In genomic region chr3:45929042-45929679, GRCh38 we compare ENCODE assay signal across 8 cellular contexts. TPM values are rescaled to one million over a fixed set of nuclear protein-coding genes. Genes with fewer than 3 reads are reported as not detected.
DNase-seq lines count a peak whose midpoint lies in the region; ATAC-seq and TF ChIP-seq lines count a peak whose summit lies in the region.

No MANE protein-coding gene starts in this region.

- ATAC-seq in naive B cell (ENCODE audit: low read depth in 2 of 2), result peak; percentile 64 to 92
- ATAC-seq in GM18873 (IDR thresholded peaks at IDR 0.05; ENCODE audit: low FRiP score, unreplicated experiment), result no peak

- peak; percentile 22 for DNase-seq in NCI-H2029 (lab: John Stamatoyannopoulos, UW)
- DNase-seq in NCI-H2029 treated with DMSO at 0.1 percent for 48 hours (lab: John Stamatoyannopoulos, UW), result no peak
- peak; percentile 68 for DNase-seq in activated CD4-positive, alpha-beta T cell treated with anti-CD3 and anti-CD28 coated beads, Interleukin-2, amount 10 ng/mL, durations not matched to agents 7 days and 5 days
- DNase-seq in effector memory CD4-positive, alpha-beta T cell, result peak; percentile 37 to 45 (median 41)
- DNase-seq in naive B cell, result peak; percentile 59
- peak; percentile 41 for DNase-seq in stomach

- no peaks in the 10 kb centered on the region for H3K27me3 Mint-ChIP-seq in activated CD4-positive, alpha-beta T cell treated with anti-CD3 and anti-CD28 coated beads, Interleukin-2, amount 10 ng/mL, durations not matched to agents 7 days and 5 days
- H3K27me3 Mint-ChIP-seq in naive B cell, result no peaks in the 10 kb centered on the region

- CTCF ChIA-PET in activated CD4-positive, alpha-beta T cell treated with anti-CD3 and anti-CD28 coated beads, Interleukin-2, amount 10 ng/mL, durations not matched to agents 7 days and 5 days (lab: Charles Lee), result interaction anchor here (0.7 to 4.5 kb wide), 13 partner anchors 10 to 269 kb away, joined by 3 to 19 read pairs (median 4); partner anchors contain the start of gene CXCR6

- no peaks in the 10 kb centered on the region for H3K9me3 Mint-ChIP-seq in activated CD4-positive, alpha-beta T cell treated with anti-CD3 and anti-CD28 coated beads, Interleukin-2, amount 10 ng/mL, durations not matched to agents 7 days and 5 days
- H3K9me3 Mint-ChIP-seq in naive B cell, result no peaks in the 10 kb centered on the region

- WGBS in stomach, 5 donors, result 72 to 89% (median 77%) methylated on average over 8 to 9 of the region's 9 CpGs

- no peak overlapping the region for H3K4me3 Mint-ChIP-seq in activated CD4-positive, alpha-beta T cell treated with anti-CD3 and anti-CD28 coated beads, Interleukin-2, amount 10 ng/mL, durations not matched to agents 7 days and 5 days
- H3K4me3 Mint-ChIP-seq in naive B cell, result no peak overlapping the region

- no peak overlapping the region for H3K27ac ChIP-seq in effector memory CD4-positive, alpha-beta T cell (ENCODE audit: insufficient read depth, low read length, poor library complexity, severe bottlenecking)
- H3K27ac ChIP-seq in stomach, result no peak overlapping the region

- no peak for TF ChIP-seq EP300 in stomach (IDR thresholded peaks at IDR 0.05)

- intact Hi-C loops in stomach (cut with DNase I; ENCODE audit: low total_unique reads), result loop anchor here (10.0 kb wide), 1 partner anchor 164 kb away; no protein-coding TSS in a partner anchor

- POLR2A ChIA-PET in activated CD4-positive, alpha-beta T cell treated with anti-CD3 and anti-CD28 coated beads, Interleukin-2, amount 10 ng/mL, durations not matched to agents 7 days and 5 days (lab: Charles Lee), result no interaction called here

- peaks cover 79% of the 10 kb centered on the region for H3K36me3 ChIP-seq in effector memory CD4-positive, alpha-beta T cell (ENCODE audit: control insufficient read depth, insufficient read depth, low read length)
- peaks cover 49 to 100% (median 99%) of the 10 kb centered on the region in 4 donors for H3K36me3 ChIP-seq in stomach

- H3K4me3 ChIP-seq in effector memory CD4-positive, alpha-beta T cell (ENCODE audit: insufficient read depth, low read depth, low read length, poor library complexity, severe bottlenecking), result no peak overlapping the region
- no peak overlapping the region for H3K4me3 ChIP-seq in stomach

- no peak overlapping the region for H3K27ac Mint-ChIP-seq in activated CD4-positive, alpha-beta T cell treated with anti-CD3 and anti-CD28 coated beads, Interleukin-2, amount 10 ng/mL, durations not matched to agents 7 days and 5 days
- peak overlapping the region in 4 of 6 donors; percentile 32 to 67 (median 45) for H3K27ac Mint-ChIP-seq in naive B cell

- H3K9me3 ChIP-seq in effector memory CD4-positive, alpha-beta T cell (ENCODE audit: control insufficient read depth, low read length), result no peaks in the 10 kb centered on the region
- H3K9me3 ChIP-seq in stomach, result no peaks in the 10 kb centered on the region

- TF ChIP-seq CTCF in LNCAP (IDR thresholded peaks at IDR 0.05) (peak; percentile 83), stomach (IDR thresholded peaks at IDR 0.05) (peak in 5 of 7 experiments; percentile 11 to 64 (median 46))

- no peaks in the 10 kb centered on the region for H3K4me1 ChIP-seq in effector memory CD4-positive, alpha-beta T cell (ENCODE audit: control insufficient read depth, insufficient read depth, low read length, poor library complexity, severe bottlenecking)
- H3K4me1 ChIP-seq in stomach, result no peaks in the 10 kb centered on the region

- peaks cover 69% of the 10 kb centered on the region for H3K36me3 Mint-ChIP-seq in activated CD4-positive, alpha-beta T cell treated with anti-CD3 and anti-CD28 coated beads, Interleukin-2, amount 10 ng/mL, durations not matched to agents 7 days and 5 days (ENCODE audit: low read depth)
- H3K36me3 Mint-ChIP-seq in naive B cell, result peaks cover 42 to 53% of the 10 kb centered on the region in 2 donors

- no peaks in the 10 kb centered on the region for H3K4me1 Mint-ChIP-seq in activated CD4-positive, alpha-beta T cell treated with anti-CD3 and anti-CD28 coated beads, Interleukin-2, amount 10 ng/mL, durations not matched to agents 7 days and 5 days
- H3K4me1 Mint-ChIP-seq in naive B cell, result no peaks in the 10 kb centered on the region

- TF ChIP-seq POLR2A in stomach (IDR thresholded peaks at IDR 0.05), result no peak

- H3K27me3 ChIP-seq in effector memory CD4-positive, alpha-beta T cell (replicated peaks; ENCODE audit: control insufficient read depth, insufficient read depth, low read length, poor library complexity, severe bottlenecking), result no peaks in the 10 kb centered on the region
- no peaks in the 10 kb centered on the region for H3K27me3 ChIP-seq in stomach

RNA-seq across cellular contexts. Expression of gene CXCR6, which starts 14.1 kb away (rescaled TPM):
- 10 to 100 TPM; 17.6 to 18.0 TPM for total RNA-seq in activated CD4-positive, alpha-beta T cell treated with anti-CD3 and anti-CD28 coated beads, Interleukin-2, amount 10 ng/mL, durations not matched to agents 7 days and 5 days
- polyA plus RNA-seq in naive B cell (ENCODE audit: low read depth in 6 of 6), result under 1 TPM in 5 of 6 donors, not detected in 1; 0.12 to 0.73 (median 0.27) TPM
- total RNA-seq in stomach, result 10 to 100 TPM in 1 of 5 donors, 1 to 10 TPM in 1, not detected in 3; 1.1 to 14.8 TPM
- 1 to 10 TPM in 1 of 3 donors, under 1 TPM in 2; 0.31 to 3.2 (median 0.70) TPM for polyA plus RNA-seq in stomach

RNA-seq across cellular contexts. Expression of gene CCR9, which starts 42.8 kb away (rescaled TPM):
- total RNA-seq in activated CD4-positive, alpha-beta T cell treated with anti-CD3 and anti-CD28 coated beads, Interleukin-2, amount 10 ng/mL, durations not matched to agents 7 days and 5 days, result under 1 TPM in 1 of 2 experiments, not detected in 1; 0.15 TPM
- polyA plus RNA-seq in naive B cell (ENCODE audit: low read depth in 6 of 6) (1 to 10 TPM in 5 of 6 donors, under 1 TPM in 1; 0.77 to 4.5 (median 1.8) TPM), stomach (under 1 TPM in 1 of 3 donors, not detected in 2; 0.08 TPM)
- total RNA-seq in stomach, result 1 to 10 TPM in 2 of 5 donors, not detected in 3; 1.1 to 1.2 TPM
